10 cellular contexts compared by ENCODE assay signal in the genomic region with DNA sequence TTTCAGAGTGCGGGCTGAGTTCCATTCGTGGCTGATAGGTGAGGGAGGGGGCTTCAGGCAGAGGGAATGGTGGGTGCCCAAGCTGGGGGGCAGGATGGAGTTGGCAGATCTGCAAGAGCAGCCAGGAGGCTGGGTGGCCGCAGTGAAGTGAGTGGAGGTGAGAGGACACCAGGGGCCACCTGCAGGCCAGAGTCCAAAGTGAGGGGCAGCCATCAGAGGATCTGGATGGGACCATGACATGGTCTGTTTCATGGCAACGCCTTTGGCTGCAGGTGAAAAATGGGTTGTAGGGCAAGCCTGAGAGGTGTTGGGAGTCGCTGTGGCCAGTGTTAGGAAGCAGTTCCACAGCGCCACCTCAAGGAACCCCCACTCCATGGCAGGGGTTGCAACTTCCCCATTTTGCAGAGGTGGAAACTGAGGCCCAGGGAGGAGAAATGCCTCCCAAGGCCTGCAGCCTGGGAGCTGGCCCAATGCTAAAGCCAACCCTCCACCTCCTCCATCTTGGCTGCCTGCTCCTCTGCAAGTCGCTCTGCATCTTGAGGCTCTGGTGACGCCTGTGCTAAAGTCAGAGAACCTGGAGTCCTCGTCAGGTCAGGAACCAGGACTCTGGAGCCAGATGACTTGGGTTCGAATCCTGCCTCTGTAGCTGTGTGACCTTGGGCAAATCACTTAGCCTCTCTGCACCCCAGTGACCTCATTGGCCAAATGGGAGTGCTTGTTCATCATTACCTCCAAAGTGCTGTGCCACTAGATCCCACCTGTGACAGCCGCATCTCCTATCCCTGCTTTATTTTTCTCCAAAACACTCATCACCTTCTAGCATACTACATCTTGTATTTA.
A peak's percentile ranks its signal among the peaks of the same experiment; 100 is the strongest.
DNase-seq lines count a peak whose midpoint lies in the region; ATAC-seq and TF ChIP-seq lines count a peak whose summit lies in the region.
"Had no signal": no experiment of that assay in that cellular context is flagged by ENCODE, and none has a peak within 500 bp of the region (broad histone marks: within the 10 kb centered on the region; RNA-seq: fewer than 3 reads in every experiment).

No MANE protein-coding gene starts in this region.

- ATAC-seq in HG02970 (IDR thresholded peaks at IDR 0.05; ENCODE audit: low FRiP score, unreplicated experiment) (no peak), HG03139 (IDR thresholded peaks at IDR 0.05; ENCODE audit: unreplicated experiment) (no peak)

- TF ChIP-seq CTCF in AG09309 (IDR thresholded peaks at IDR 0.05; ENCODE audit: control insufficient read depth, insufficient read depth, low read depth, low read length, missing control alignments) (peak; percentile 35), GM13977 (IDR thresholded peaks at IDR 0.05; ENCODE audit: extremely low read depth, insufficient read depth, missing control alignments) (peak; percentile 38), fibroblast of villous mesenchyme (IDR thresholded peaks at IDR 0.05; ENCODE audit: insufficient read depth, low read depth, low read length) (peak; percentile 31)

- in situ Hi-C loops in GM13977 (cut with MboI; ENCODE audit: low pct_unique_long_range_greater_than_20kb, low sequenced_read_pairs, unreplicated experiment), result no loop called here

- no peak overlapping the region for H3K4me3 ChIP-seq in AG09309 (ENCODE audit: control insufficient read depth, low read depth, low read length)
- H3K4me3 ChIP-seq in fibroblast of villous mesenchyme (ENCODE audit: low read depth, low read length), result no peak overlapping the region

- DNase-seq in AG09309 (ENCODE audit: low read depth), result no peak
- no peak for DNase-seq in GM13977 (ENCODE audit: low spot score)
- DNase-seq in SKM-1 (lab: John Stamatoyannopoulos, UW; ENCODE audit: unreplicated experiment), result peak; percentile 53
- no peak for DNase-seq in fibroblast of villous mesenchyme (ENCODE audit: low read depth)
- no peak for DNase-seq in stimulated activated naive CD4-positive, alpha-beta T cell treated with Interleukin-2 at 50 U/mL for 16 hours (lab: John Stamatoyannopoulos, UW)
- DNase-seq in NCI-H226, result no peak
- DNase-seq: DMS153, NCI-H510A had no signal
